ENCODE assay signal across 8 cellular contexts in the genomic region with DNA sequence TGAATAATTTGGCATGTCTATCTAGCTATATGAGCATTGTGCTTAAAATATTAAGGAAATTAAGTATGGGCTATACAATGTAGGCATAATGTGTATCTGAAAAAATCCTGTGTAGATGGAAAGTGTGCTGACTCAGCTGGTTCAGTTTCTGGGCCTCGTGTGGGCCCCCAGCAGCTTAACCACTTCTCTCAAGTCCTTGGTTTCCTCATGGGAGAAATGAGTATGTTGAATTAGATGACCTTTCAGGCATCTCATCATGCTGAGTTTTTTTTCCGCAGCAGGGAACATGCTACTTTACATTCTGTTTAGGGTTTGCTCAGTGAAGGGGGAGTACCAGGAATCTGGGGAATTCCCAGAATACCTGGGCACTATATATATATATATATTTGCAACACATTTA. TPM values are rescaled to one million over a fixed set of nuclear protein-coding genes. Genes with fewer than 3 reads are reported as not detected.
DNase-seq lines count a peak whose midpoint lies in the region; ATAC-seq and TF ChIP-seq lines count a peak whose summit lies in the region.

No MANE protein-coding gene starts in this region.

- H3K36me3 ChIP-seq in OCI-LY1 (ENCODE audit: insufficient read depth, low read length) (peaks cover 93% of the 10 kb centered on the region), uterus (no peaks in the 10 kb centered on the region)

- H3K4me2 ChIP-seq in OCI-LY1 (ENCODE audit: low read length) = no peak overlapping the region

- no peaks in the 10 kb centered on the region for H3K27me3 ChIP-seq in OCI-LY1 (ENCODE audit: insufficient read depth, low read length)
- H3K27me3 ChIP-seq in uterus = no peaks in the 10 kb centered on the region

- H3K4me3 ChIP-seq in OCI-LY1 (ENCODE audit: low read depth, low read length, poor library complexity, severe bottlenecking) (no peak overlapping the region), uterus (no peak overlapping the region)

- H3F3A ChIP-seq in OCI-LY1 (ENCODE audit: insufficient read depth, low read length) = 0 out of 2 replicates have a peak, but pooled peaks cover 3% of the 10 kb centered on the region

- DNase-seq in midbrain (lab: John Stamatoyannopoulos, UW) = peak; percentile 2
- no peak for DNase-seq in SKM-1 (lab: John Stamatoyannopoulos, UW; ENCODE audit: unreplicated experiment)
- DNase-seq in hepatic stellate cell (ENCODE audit: low spot score) = no peak
- no peak for DNase-seq in Right ventricle myocardium inferior (ENCODE audit: missing footprints)
- DNase-seq in uterus = no peak

- peaks cover 98% of the 10 kb centered on the region for H3K79me2 ChIP-seq in OCI-LY1 (ENCODE audit: insufficient read depth, low read length)

- H3K9me3 ChIP-seq in OCI-LY1 (ENCODE audit: low read length) (no peaks in the 10 kb centered on the region), uterus (no peaks in the 10 kb centered on the region)

- peak; percentile 69 for ATAC-seq in GM18520 (IDR thresholded peaks at IDR 0.05; ENCODE audit: unreplicated experiment)
- peak; percentile 54 for ATAC-seq in HG02588 (IDR thresholded peaks at IDR 0.05; ENCODE audit: unreplicated experiment)
- ATAC-seq in Right ventricle myocardium inferior = no peak

- TF ChIP-seq CTCF in OCI-LY1 (IDR thresholded peaks at IDR 0.05; ENCODE audit: low read length) = no peak
- TF ChIP-seq CTCF in uterus (IDR thresholded peaks at IDR 0.05) = no peak

- no peaks in the 10 kb centered on the region for H3K9me2 ChIP-seq in OCI-LY1 (ENCODE audit: low read depth, low read length)

- no peak overlapping the region for H3K9ac ChIP-seq in OCI-LY1 (ENCODE audit: low read length)

- H2AFZ ChIP-seq in OCI-LY1 (ENCODE audit: low read length) = no peak overlapping the region

- TF ChIP-seq POLR2A in uterus (IDR thresholded peaks at IDR 0.05) = no peak

- H4K20me1 ChIP-seq in OCI-LY1 (ENCODE audit: insufficient read depth, low read length) = peaks cover 9% of the 10 kb centered on the region; the same call in 1 of the 2 replicates

- peak overlapping the region; percentile 18 for H3K27ac ChIP-seq in OCI-LY1 (ENCODE audit: low read depth, low read length, poor library complexity, severe bottlenecking)
- H3K27ac ChIP-seq in uterus = no peak overlapping the region

- H3K4me1 ChIP-seq in OCI-LY1 (ENCODE audit: insufficient read depth, low read length, severe bottlenecking) = peaks cover 97% of the 10 kb centered on the region
- H3K4me1 ChIP-seq in uterus = no peaks in the 10 kb centered on the region

- intact Hi-C loops in Right ventricle myocardium inferior (cut with DNase I) = no loop called here
- intact Hi-C loops in uterus (cut with DNase I; ENCODE audit: low total_unique reads) = no loop called here

RNA-seq across cellular contexts. Expression of gene RHOH, which starts 30.5 kb away (rescaled TPM):
- total RNA-seq in Right ventricle myocardium inferior (0.54 TPM), uterus (10 to 100 TPM in 1 of 4 donors, 1 to 10 TPM in 3; 1.5 to 37.1 (median 3.0) TPM)
